In the genomic region with DNA sequence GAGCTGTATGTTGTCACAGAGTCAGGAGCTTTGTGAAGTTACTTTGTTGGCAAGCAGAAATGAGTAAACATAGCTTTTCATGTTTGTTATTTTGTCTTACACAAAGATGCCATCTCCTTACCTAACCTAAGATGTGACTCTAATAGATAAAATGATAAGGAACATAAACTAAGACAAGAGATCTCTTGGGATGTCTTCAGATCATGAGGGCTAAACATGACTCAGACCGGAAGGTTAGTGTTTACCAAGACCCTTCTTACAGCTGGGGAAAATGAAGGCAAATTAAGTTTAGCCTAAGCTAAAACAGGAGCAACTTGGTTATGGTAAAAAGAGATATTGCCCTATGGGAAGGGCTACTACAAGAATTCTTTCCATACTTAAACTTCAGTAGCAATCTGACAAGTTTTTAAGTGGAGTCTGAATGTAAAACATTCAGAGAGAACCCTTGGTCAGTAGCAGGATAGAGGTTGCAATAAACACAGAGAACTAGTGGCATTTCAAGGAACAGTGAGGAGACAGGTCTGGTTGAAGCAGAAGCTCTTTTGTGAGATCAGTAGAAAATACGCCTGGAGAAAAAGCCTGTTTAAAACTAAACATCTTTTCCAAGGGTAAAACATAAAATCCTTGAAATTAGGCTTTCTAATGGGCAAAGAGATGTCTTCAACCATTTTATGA, we compare ENCODE assay signal across 10 cellular contexts. TPM values are rescaled to one million over a fixed set of nuclear protein-coding genes. Genes with fewer than 3 reads are reported as not detected.
DNase-seq lines count a peak whose midpoint lies in the region; ATAC-seq and TF ChIP-seq lines count a peak whose summit lies in the region.
"Had no signal": no experiment of that assay in that cellular context is flagged by ENCODE, and none has a peak within 500 bp of the region (broad histone marks: within the 10 kb centered on the region; RNA-seq: fewer than 3 reads in every experiment).

No MANE protein-coding gene starts in this region.

- DNase-seq in activated naive CD4-positive, alpha-beta T cell treated with anti-CD3 and anti-CD28 coated beads, Interleukin-2, amount 10 ng/mL, durations not matched to agents 7 days and 5 days: no peak
- no peak for DNase-seq in activated naive CD4-positive, alpha-beta T cell (lab: John Stamatoyannopoulos, UW)
- peak; percentile 83 for DNase-seq in choroid plexus epithelial cell (ENCODE audit: low read depth)
- DNase-seq in tibial nerve (ENCODE audit: low spot score in 2 of 2): no peak
- DNase-seq in germinal center (ENCODE audit: low spot score): no peak
- DNase-seq in C1 segment of cervical spinal cord (lab: John Stamatoyannopoulos, UW): no peak
- DNase-seq in anterior cingulate cortex (lab: John Stamatoyannopoulos, UW): no peak
- DNase-seq: mesendoderm had no signal

- H3K27ac Mint-ChIP-seq in activated naive CD4-positive, alpha-beta T cell treated with anti-CD3 and anti-CD28 coated beads, Interleukin-2, amount 10 ng/mL, durations not matched to agents 7 days and 5 days: peak overlapping the region; percentile 51

- TF ChIP-seq CTCF in choroid plexus epithelial cell (conservative IDR thresholded peaks at IDR 0.05; ENCODE audit: low read depth, low read length): no peak
- TF ChIP-seq CTCF in tibial nerve (IDR thresholded peaks at IDR 0.05): no peak

- no peak for TF ChIP-seq EP300 in tibial nerve (IDR thresholded peaks at IDR 0.05)

- CTCF ChIA-PET in activated naive CD4-positive, alpha-beta T cell treated with anti-CD3 and anti-CD28 coated beads, Interleukin-2, amount 10 ng/mL, durations not matched to agents 7 days and 5 days (lab: Charles Lee): interaction anchor here (1.9 to 2.0 kb wide), 2 partner anchors 11 to 109 kb away, joined by 5 to 8 read pairs; no protein-coding TSS in a partner anchor

- no peak overlapping the region for H3K4me3 ChIP-seq in choroid plexus epithelial cell (ENCODE audit: low read depth, low read length)
- H3K4me3 ChIP-seq in tibial nerve: no peak overlapping the region

- H3K9me3 ChIP-seq in tibial nerve: no peaks in the 10 kb centered on the region

- H3K4me1 ChIP-seq in tibial nerve: peaks cover 0 to 11% (median 5%) of the 10 kb centered on the region in 4 donors

- peaks cover 5% of the 10 kb centered on the region for H3K36me3 Mint-ChIP-seq in activated naive CD4-positive, alpha-beta T cell treated with anti-CD3 and anti-CD28 coated beads, Interleukin-2, amount 10 ng/mL, durations not matched to agents 7 days and 5 days

- no peaks in the 10 kb centered on the region for H3K36me3 ChIP-seq in tibial nerve

- 67 to 73% methylated on average over 2 of the region's 2 CpGs for WGBS in tibial nerve, 2 donors

- peaks cover 29% of the 10 kb centered on the region for H3K4me1 Mint-ChIP-seq in activated naive CD4-positive, alpha-beta T cell treated with anti-CD3 and anti-CD28 coated beads, Interleukin-2, amount 10 ng/mL, durations not matched to agents 7 days and 5 days

- no peak for TF ChIP-seq POLR2A in tibial nerve (IDR thresholded peaks at IDR 0.05)

- peak; percentile 31 for ATAC-seq in HG03565 (IDR thresholded peaks at IDR 0.05; ENCODE audit: unreplicated experiment)

- H3K27me3 ChIP-seq in tibial nerve: no peaks in the 10 kb centered on the region

- H3K9me3 Mint-ChIP-seq in activated naive CD4-positive, alpha-beta T cell treated with anti-CD3 and anti-CD28 coated beads, Interleukin-2, amount 10 ng/mL, durations not matched to agents 7 days and 5 days: no peaks in the 10 kb centered on the region

- H3K4me3 Mint-ChIP-seq in activated naive CD4-positive, alpha-beta T cell treated with anti-CD3 and anti-CD28 coated beads, Interleukin-2, amount 10 ng/mL, durations not matched to agents 7 days and 5 days: no peak overlapping the region

- H3K27ac ChIP-seq in tibial nerve: peak overlapping the region in 3 of 4 donors; percentile 42 to 83 (median 75)
- H3K27ac ChIP-seq: C4-2B had no signal

- no peaks in the 10 kb centered on the region for H3K27me3 Mint-ChIP-seq in activated naive CD4-positive, alpha-beta T cell treated with anti-CD3 and anti-CD28 coated beads, Interleukin-2, amount 10 ng/mL, durations not matched to agents 7 days and 5 days

RNA-seq across cellular contexts. Expression of a gene that starts 29.9 kb away (rescaled TPM):
- 100 to 1,000 TPM; 103 to 127 (median 116) TPM for total RNA-seq in tibial nerve
